ENCODE assay signal across 18 cellular contexts in the genomic region with DNA sequence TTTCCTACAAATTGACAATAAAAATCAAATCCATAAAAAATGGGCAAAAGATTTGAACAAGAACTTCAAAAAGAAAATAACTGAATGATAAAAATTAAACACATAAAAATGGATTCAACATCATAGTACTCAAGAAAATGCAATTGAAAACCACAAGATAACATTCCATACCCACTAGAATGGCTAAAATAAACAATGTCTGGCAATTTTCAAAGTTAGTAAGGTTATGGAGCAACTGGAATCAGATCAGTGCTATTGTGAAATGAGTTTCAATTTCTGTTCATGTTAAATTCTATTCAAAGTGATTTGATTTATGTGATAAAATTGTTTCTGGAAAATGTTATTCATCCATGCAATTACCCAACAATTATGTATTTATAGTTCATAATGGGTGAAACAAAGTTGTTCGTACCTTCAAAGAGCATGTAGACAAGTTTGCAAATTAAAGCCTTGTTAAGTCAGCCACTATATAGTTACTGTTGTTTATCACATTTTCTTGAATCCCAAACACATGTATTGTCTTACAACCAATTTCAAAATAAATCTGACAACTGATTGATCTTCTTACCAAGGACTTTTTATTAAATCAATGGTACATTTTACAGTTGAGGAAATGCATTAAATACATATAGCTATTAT.
DNase-seq lines count a peak whose midpoint lies in the region; ATAC-seq, FAIRE-seq and TF ChIP-seq lines count a peak whose summit lies in the region.
"Had no signal": no experiment of that assay in that cellular context is flagged by ENCODE, and none has a peak within 500 bp of the region (broad histone marks: within the 10 kb centered on the region; RNA-seq: fewer than 3 reads in every experiment).

No MANE protein-coding gene starts in this region.

- no peaks in the 10 kb centered on the region for H3K79me1 ChIP-seq in IMR-90 (ENCODE audit: low read depth in 1 of 2, low read length in 2 of 2)

- DNase-seq in AG10803 (ENCODE audit: low read depth) (peak; percentile 25), IMR-90 (peak; percentile 64), bronchial epithelial cell (ENCODE audit: low read depth) (peak; percentile 43), kidney tubule cell (ENCODE audit: low spot score) (peak; percentile 20), NOMO-1 (lab: John Stamatoyannopoulos, UW; ENCODE audit: unreplicated experiment in 2 of 2) (no peak), upper lobe of left lung (no peak), caudate nucleus (lab: John Stamatoyannopoulos, UW) (no peak)
- DNase-seq: activated CD4-positive, alpha-beta T cell treated with anti-CD3 and anti-CD28 coated beads, Interleukin-2, amount 50 U/mL, for 4 hours; DMS79 treated with DMSO at 0.1 percent for 48 hours; mucosa of descending colon; NCI-H1092 treated with DMSO at 0.1 percent for 48 hours; NCI-H2227 treated with DMSO at 0.1 percent for 48 hours; ovary; spleen had no signal

- intact Hi-C loops in IMR-90 (cut with micrococcal nuclease) = loop anchor here (10.0 kb wide), 1 partner anchor 916 kb away; no protein-coding TSS in a partner anchor

- H3K4ac ChIP-seq in IMR-90 (ENCODE audit: low read depth, low read length) = no peak overlapping the region

- POLR2A ChIA-PET in IMR-90 (lab: Charles Lee; ENCODE audit: unreplicated experiment) = no interaction called here

- no peak overlapping the region for H4K91ac ChIP-seq in IMR-90 (ENCODE audit: insufficient read depth, low read depth, low read length)

- H3K23ac ChIP-seq in IMR-90 (ENCODE audit: low read depth, low read length) = no peak overlapping the region

- no peaks in the 10 kb centered on the region for H3K9me3 ChIP-seq in IMR-90 (ENCODE audit: control insufficient read depth, insufficient read depth, low read length)
- no peaks in the 10 kb centered on the region for H3K9me3 ChIP-seq in upper lobe of left lung
- H3K9me3 ChIP-seq: mucosa of descending colon, ovary had no signal

- no peak overlapping the region for H2BK15ac ChIP-seq in IMR-90 (ENCODE audit: low read depth, low read length)

- TF ChIP-seq EP300 in upper lobe of left lung (IDR thresholded peaks at IDR 0.05) = no peak

- H3K27ac ChIP-seq in IMR-90 (ENCODE audit: insufficient read depth, low read length) (no peak overlapping the region), upper lobe of left lung (no peak overlapping the region), caudate nucleus (ENCODE audit: low read depth, low read length) (no peak overlapping the region)
- H3K27ac ChIP-seq: ovary, spleen had no signal

- no peak overlapping the region for H2AK9ac ChIP-seq in IMR-90 (replicated peaks; ENCODE audit: low read depth, low read length, poor library complexity)

- H4K20me1 ChIP-seq in IMR-90 (ENCODE audit: insufficient read depth, low read length) = no peaks in the 10 kb centered on the region

- H3K4me3 ChIP-seq in AG10803 (ENCODE audit: low read length) (no peak overlapping the region), IMR-90 (ENCODE audit: insufficient read depth, low read depth, low read length) (no peak overlapping the region), bronchial epithelial cell (ENCODE audit: low read depth, low read length) (no peak overlapping the region), upper lobe of left lung (no peak overlapping the region)
- H3K4me3 ChIP-seq: GM12878, mucosa of descending colon, ovary, spleen had no signal

- no peak overlapping the region for H2AK5ac ChIP-seq in IMR-90 (ENCODE audit: low read depth, low read length)

- peak; percentile 68 for ATAC-seq in IMR-90 (ENCODE audit: low read depth)
- no peak for ATAC-seq in GM21737 (IDR thresholded peaks at IDR 0.05; ENCODE audit: unreplicated experiment)
- no peak for ATAC-seq in upper lobe of left lung (ENCODE audit: low FRiP score in 2 of 2)
- ATAC-seq: GM12878, mucosa of descending colon had no signal

- H3K36me3 ChIP-seq in IMR-90 (ENCODE audit: control insufficient read depth, insufficient read depth, low read length) = no peaks in the 10 kb centered on the region
- H3K36me3 ChIP-seq in bronchial epithelial cell (ENCODE audit: control insufficient read depth, insufficient read depth, low read length) = no peaks in the 10 kb centered on the region
- no peaks in the 10 kb centered on the region for H3K36me3 ChIP-seq in upper lobe of left lung
- H3K36me3 ChIP-seq: ovary, spleen had no signal

- H2AFZ ChIP-seq in IMR-90 (replicated peaks; ENCODE audit: low read length, poor library complexity) = no peak overlapping the region

- no peak overlapping the region for H2BK120ac ChIP-seq in IMR-90 (ENCODE audit: low read depth, low read length)

- TF ChIP-seq CTCF in AG10803 (conservative IDR thresholded peaks at IDR 0.05; ENCODE audit: low read length) = no peak
- no peak for TF ChIP-seq CTCF in IMR-90 (conservative IDR thresholded peaks at IDR 0.05; ENCODE audit: low read depth, low read length)
- no peak for TF ChIP-seq CTCF in bronchial epithelial cell (IDR thresholded peaks at IDR 0.05; ENCODE audit: insufficient read depth, low read length, severe bottlenecking)
- no peak for TF ChIP-seq CTCF in upper lobe of left lung (IDR thresholded peaks at IDR 0.05)

- H3K56ac ChIP-seq in IMR-90 (ENCODE audit: extremely low read depth, insufficient read depth, low read length) = no peak overlapping the region

- TF ChIP-seq POLR2A in IMR-90 (IDR thresholded peaks at IDR 0.05; ENCODE audit: low read depth, low read length) (no peak), upper lobe of left lung (IDR thresholded peaks at IDR 0.05) (no peak)

- dilution Hi-C loops in IMR-90 (cut with HindIII; ENCODE audit: low sequenced_read_pairs, unreplicated experiment) = no loop called here

- BruUV-seq in IMR-90 (replicated peaks; lab: Mats Ljungman, UMichigan) = no TSS peak

- no peak for FAIRE-seq in bronchial epithelial cell (lab: Jason Lieb, UNC)
- FAIRE-seq: GM12878, islet of Langerhans, TTC549 had no signal

- H4K8ac ChIP-seq in IMR-90 (ENCODE audit: low read depth in 2 of 2, low read length in 2 of 2) = no peak overlapping the region

- no CpG with 5 or more reads among the region's 1 CpG for WGBS in IMR-90 (ENCODE audit: extremely low coverage in 2 of 2, insufficient read length in 1 of 2), 2 experiments
- WGBS in upper lobe of left lung, 2 donors = 52 to 60% methylated on average over 1 of the region's 1 CpG

- H4K5ac ChIP-seq in IMR-90 (ENCODE audit: low read depth, low read length) = no peak overlapping the region

- no peak overlapping the region for H3K18ac ChIP-seq in IMR-90 (ENCODE audit: low read depth, low read length)

- H3K27me3 ChIP-seq in IMR-90 (ENCODE audit: control insufficient read depth, insufficient read depth, low read length) = peaks cover 2% of the 10 kb centered on the region; the same call in 1 of the 2 replicates
- no peaks in the 10 kb centered on the region for H3K27me3 ChIP-seq in bronchial epithelial cell (ENCODE audit: control insufficient read depth, insufficient read depth, low read length)
- H3K27me3 ChIP-seq in upper lobe of left lung = no peaks in the 10 kb centered on the region
- H3K27me3 ChIP-seq: ovary, spleen had no signal

- no peak overlapping the region for H3K4me2 ChIP-seq in IMR-90 (ENCODE audit: low read depth, low read length)

- H3K14ac ChIP-seq in IMR-90 (replicated peaks; ENCODE audit: low read depth, low read length) = no peak overlapping the region

- no peak for TF ChIP-seq RAD21 in IMR-90 (IDR thresholded peaks at IDR 0.05; ENCODE audit: low read length)

- H2BK20ac ChIP-seq in IMR-90 (ENCODE audit: low read depth, low read length) = no peak overlapping the region

- in situ Hi-C loops in IMR-90 (cut with MboI; ENCODE audit: low sequenced_read_pairs) = no loop called here

- CTCF ChIA-PET in IMR-90 (lab: Yijun Ruan, JAX) = no interaction called here

- H2BK5ac ChIP-seq in IMR-90 (ENCODE audit: low read depth, low read length, poor library complexity, severe bottlenecking) = no peak overlapping the region

- H3K4me1 ChIP-seq in IMR-90 (ENCODE audit: control insufficient read depth, insufficient read depth, low read length) = no peaks in the 10 kb centered on the region
- peaks cover 0 to 5% (median 0%) of the 10 kb centered on the region in 4 donors for H3K4me1 ChIP-seq in upper lobe of left lung
- H3K4me1 ChIP-seq: spleen had no signal

- no peak overlapping the region for H3K9ac ChIP-seq in IMR-90 (ENCODE audit: low read depth, low read length)

- no peaks in the 10 kb centered on the region for H3K9me1 ChIP-seq in IMR-90 (ENCODE audit: insufficient read depth, low read length)

TF ChIP-seq in IMR-90, 13 proteins besides CTCF, POLR2A, EP300 and RAD21:
- TF ChIP-seq SMC3 (IDR thresholded peaks at IDR 0.05; ENCODE audit: low read depth, low read length) (no peak), NFE2L2 (IDR thresholded peaks at IDR 0.05; ENCODE audit: low read depth, low read length) (no peak), RFX5 (IDR thresholded peaks at IDR 0.05; ENCODE audit: low read depth, low read length) (no peak), BHLHE40 (IDR thresholded peaks at IDR 0.05; ENCODE audit: low read depth, low read length) (no peak), CEBPB (IDR thresholded peaks at IDR 0.05; ENCODE audit: low read depth, low read length) (peak; percentile 91)
- TF ChIP-seq, protein P1, sequence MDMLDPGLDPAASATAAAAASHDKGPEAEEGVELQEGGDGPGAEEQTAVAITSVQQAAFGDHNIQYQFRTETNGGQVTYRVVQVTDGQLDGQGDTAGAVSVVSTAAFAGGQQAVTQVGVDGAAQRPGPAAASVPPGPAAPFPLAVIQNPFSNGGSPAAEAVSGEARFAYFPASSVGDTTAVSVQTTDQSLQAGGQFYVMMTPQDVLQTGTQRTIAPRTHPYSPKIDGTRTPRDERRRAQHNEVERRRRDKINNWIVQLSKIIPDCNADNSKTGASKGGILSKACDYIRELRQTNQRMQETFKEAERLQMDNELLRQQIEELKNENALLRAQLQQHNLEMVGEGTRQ (IDR thresholded peaks at IDR 0.05; ENCODE audit: low read depth, low read length) = no peak
TF ChIP-seq in IMR-90: peak in this region for 1.

Comparison
In these comparisons a context has a peak if more than half of its experiments do, and no peak if none do; other contexts are left out.
1. DNase-seq: peak in AG10803 (single experiment), IMR-90 (single experiment), bronchial epithelial cell (single experiment) and kidney tubule cell (single experiment); none in NOMO-1 (0 of 2), upper lobe of left lung (0 of 2) and caudate nucleus (0 of 61).